In genomic region chr18:78692105-78692504, GRCh38 we compare ENCODE assay signal across 28 cellular contexts.
DNase-seq lines count a peak whose midpoint lies in the region; ATAC-seq, FAIRE-seq and TF ChIP-seq lines count a peak whose summit lies in the region.
"Had no signal": no experiment of that assay in that cellular context is flagged by ENCODE, and none has a peak within 500 bp of the region (broad histone marks: within the 10 kb centered on the region; RNA-seq: fewer than 3 reads in every experiment).

No MANE protein-coding gene starts in this region.

- no peaks in the 10 kb centered on the region for H3K27me3 ChIP-seq in hepatocyte
- H3K27me3 ChIP-seq: BLaER1 treated with 17β-estradiol and CSF1 and Interleukin-3, amounts not matched to agents 10 nM and 100 nM had no signal

- TF ChIP-seq CTCF in hepatocyte (IDR thresholded peaks at IDR 0.05; ENCODE audit: poor library complexity) (no peak), D721Med (IDR thresholded peaks at IDR 0.05; ENCODE audit: insufficient read depth, missing control alignments) (no peak)

- FAIRE-seq in D721Med (lab: Jason Lieb, UNC): no peak
- FAIRE-seq: A549, GM12891, RCC 7860 had no signal

- H3K4me3 ChIP-seq in hepatocyte: no peak overlapping the region
- H3K4me3 ChIP-seq: A549; BLaER1 treated with 17β-estradiol and CSF1 and Interleukin-3, amounts not matched to agents 10 nM and 100 nM; SK-N-MC had no signal

- H3K4me1 Mint-ChIP-seq in activated naive CD8-positive, alpha-beta T cell treated with anti-CD3 and anti-CD28 coated beads, Interleukin-2, amount 10 ng/mL, durations not matched to agents 7 days and 5 days: peaks cover 4% of the 10 kb centered on the region
- no peaks in the 10 kb centered on the region for H3K4me1 Mint-ChIP-seq in activated naive CD8-positive, alpha-beta T cell treated with anti-CD3 and anti-CD28 coated beads, Interleukin-2, amount 50 U/mL, for 24 hours
- H3K4me1 Mint-ChIP-seq: IgD-negative memory B cell had no signal

- peaks cover 2% of the 10 kb centered on the region for H3K27me3 Mint-ChIP-seq in activated naive CD8-positive, alpha-beta T cell treated with anti-CD3 and anti-CD28 coated beads, Interleukin-2, amount 10 ng/mL, durations not matched to agents 7 days and 5 days
- H3K27me3 Mint-ChIP-seq in activated naive CD8-positive, alpha-beta T cell treated with anti-CD3 and anti-CD28 coated beads, Interleukin-2, amount 50 U/mL, for 24 hours: no peaks in the 10 kb centered on the region
- H3K27me3 Mint-ChIP-seq: CD4-positive, alpha-beta T cell; IgD-negative memory B cell had no signal

- H3K27ac Mint-ChIP-seq in activated naive CD8-positive, alpha-beta T cell treated with anti-CD3 and anti-CD28 coated beads, Interleukin-2, amount 10 ng/mL, durations not matched to agents 7 days and 5 days: no peak overlapping the region
- no peak overlapping the region for H3K27ac Mint-ChIP-seq in activated naive CD8-positive, alpha-beta T cell treated with anti-CD3 and anti-CD28 coated beads, Interleukin-2, amount 50 U/mL, for 24 hours
- H3K27ac Mint-ChIP-seq: CD4-positive, alpha-beta T cell; IgD-negative memory B cell had no signal

- no peaks in the 10 kb centered on the region for H3K79me2 ChIP-seq in hepatocyte

- no peak for DNase-seq in activated naive CD8-positive, alpha-beta T cell treated with anti-CD3 and anti-CD28 coated beads, Interleukin-2, amount 10 ng/mL, durations not matched to agents 7 days and 5 days
- no peak for DNase-seq in activated naive CD8-positive, alpha-beta T cell treated with anti-CD3 and anti-CD28 coated beads, Interleukin-2, amount 50 U/mL, for 24 hours
- DNase-seq in hepatocyte (ENCODE audit: low spot score) (peak; percentile 57), D721Med (ENCODE audit: insufficient read length, low spot score) (no peak), H4 (ENCODE audit: low spot score) (no peak), DMS153 treated with DMSO at 0.1 percent for 48 hours (lab: John Stamatoyannopoulos, UW; ENCODE audit: unreplicated experiment) (no peak)
- DNase-seq: AML-193; CD4-positive, alpha-beta T cell; DMS79; GF-D8; H7; NCI-H1048; NCI-H1417 treated with DMSO at 0.1 percent for 48 hours; NCI-H187; NCI-H2081 treated with DMSO at 0.1 percent for 48 hours; NCI-H2171 treated with DMSO at 0.1 percent for 48 hours; NCI-H345; NCI-H510A treated with DMSO at 0.1 percent for 48 hours; NCI-H748 treated with DMSO at 0.1 percent for 48 hours; SIG-M5 had no signal

- H3K4me2 ChIP-seq in hepatocyte: peak overlapping the region; percentile 24
- H3K4me2 ChIP-seq: A549; BLaER1 treated with 17β-estradiol and CSF1 and Interleukin-3, amounts not matched to agents 10 nM and 100 nM had no signal

- no peaks in the 10 kb centered on the region for H3K9me2 ChIP-seq in hepatocyte (replicated peaks; ENCODE audit: insufficient read depth)

- peak overlapping the region; percentile 75 for H3K27ac ChIP-seq in hepatocyte
- H3K27ac ChIP-seq: A549; BLaER1 treated with 17β-estradiol and CSF1 and Interleukin-3, amounts not matched to agents 10 nM and 100 nM; HL-60; SK-N-MC had no signal

- no peaks in the 10 kb centered on the region for H3K9me3 Mint-ChIP-seq in activated naive CD8-positive, alpha-beta T cell treated with anti-CD3 and anti-CD28 coated beads, Interleukin-2, amount 10 ng/mL, durations not matched to agents 7 days and 5 days
- H3K9me3 Mint-ChIP-seq in activated naive CD8-positive, alpha-beta T cell treated with anti-CD3 and anti-CD28 coated beads, Interleukin-2, amount 50 U/mL, for 24 hours: no peaks in the 10 kb centered on the region
- H3K9me3 Mint-ChIP-seq: CD4-positive, alpha-beta T cell; IgD-negative memory B cell had no signal

- no peaks in the 10 kb centered on the region for H3K36me3 ChIP-seq in hepatocyte (replicated peaks; ENCODE audit: insufficient read depth, low read depth)
- H3K36me3 ChIP-seq: BLaER1 treated with 17β-estradiol and CSF1 and Interleukin-3, amounts not matched to agents 10 nM and 100 nM had no signal

- POLR2A ChIA-PET in activated naive CD8-positive, alpha-beta T cell treated with anti-CD3 and anti-CD28 coated beads, Interleukin-2, amount 10 ng/mL, durations not matched to agents 7 days and 5 days (lab: Charles Lee): no interaction called here

- H4K20me1 ChIP-seq in hepatocyte (ENCODE audit: insufficient read depth, poor library complexity, severe bottlenecking): no peaks in the 10 kb centered on the region
- H4K20me1 ChIP-seq: BLaER1 treated with 17β-estradiol and CSF1 and Interleukin-3, amounts not matched to agents 10 nM and 100 nM had no signal

- H3K9me3 ChIP-seq in hepatocyte (ENCODE audit: low read depth): no peaks in the 10 kb centered on the region
- H3K9me3 ChIP-seq: A549; BLaER1 treated with 17β-estradiol and CSF1 and Interleukin-3, amounts not matched to agents 10 nM and 100 nM had no signal

- no peak overlapping the region for H2AFZ ChIP-seq in hepatocyte

- H3K4me3 Mint-ChIP-seq in activated naive CD8-positive, alpha-beta T cell treated with anti-CD3 and anti-CD28 coated beads, Interleukin-2, amount 10 ng/mL, durations not matched to agents 7 days and 5 days: no peak overlapping the region
- H3K4me3 Mint-ChIP-seq in activated naive CD8-positive, alpha-beta T cell treated with anti-CD3 and anti-CD28 coated beads, Interleukin-2, amount 50 U/mL, for 24 hours: no peak overlapping the region
- H3K4me3 Mint-ChIP-seq: CD4-positive, alpha-beta T cell; IgD-negative memory B cell had no signal

- peaks cover 5% of the 10 kb centered on the region for H3K4me1 ChIP-seq in hepatocyte (ENCODE audit: insufficient read depth)
- H3K4me1 ChIP-seq: A549 had no signal

- 42% methylated on average over 1 of the region's 1 CpG for WGBS in hepatocyte (ENCODE audit: low lambda C conversion rate, missing lambda C conversion rate)

- peak; percentile 47 for ATAC-seq in activated naive CD8-positive, alpha-beta T cell treated with anti-CD3 and anti-CD28 coated beads, Interleukin-2, amount 10 ng/mL, durations not matched to agents 7 days and 5 days (ENCODE audit: low read depth)
- ATAC-seq in activated naive CD8-positive, alpha-beta T cell treated with anti-CD3 and anti-CD28 coated beads, Interleukin-2, amount 50 U/mL, for 24 hours: no peak
- ATAC-seq in HG02884 (IDR thresholded peaks at IDR 0.05; ENCODE audit: unreplicated experiment): peak; percentile 72
- ATAC-seq: A549 had no signal

- H3K36me3 Mint-ChIP-seq in activated naive CD8-positive, alpha-beta T cell treated with anti-CD3 and anti-CD28 coated beads, Interleukin-2, amount 10 ng/mL, durations not matched to agents 7 days and 5 days: no peaks in the 10 kb centered on the region
- H3K36me3 Mint-ChIP-seq in activated naive CD8-positive, alpha-beta T cell treated with anti-CD3 and anti-CD28 coated beads, Interleukin-2, amount 50 U/mL, for 24 hours (ENCODE audit: low read depth): no peaks in the 10 kb centered on the region
- H3K36me3 Mint-ChIP-seq: IgD-negative memory B cell had no signal
